Comparison of ENCODE assay signal across 22 cellular contexts in the genomic region with DNA sequence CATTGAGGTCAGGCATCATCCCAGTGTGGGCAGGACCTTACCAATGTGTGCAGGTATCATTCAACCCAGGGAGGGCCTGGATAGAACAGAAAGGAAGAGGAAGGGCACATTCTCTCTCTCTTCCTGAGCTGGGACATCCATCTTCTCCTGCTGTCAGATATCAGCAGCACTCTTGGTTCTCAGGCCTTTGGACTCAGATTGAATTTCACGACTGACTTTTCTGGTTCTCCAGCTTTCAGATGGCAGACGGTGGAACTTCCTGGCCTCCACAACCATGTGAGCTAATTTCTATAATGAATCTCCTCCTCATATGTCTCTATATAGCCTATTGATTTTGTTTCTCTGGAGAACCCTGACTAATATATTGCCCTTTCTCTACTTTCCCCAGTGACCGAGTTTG.
DNase-seq lines count a peak whose midpoint lies in the region; ATAC-seq and TF ChIP-seq lines count a peak whose summit lies in the region.
"Had no signal": no experiment of that assay in that cellular context is flagged by ENCODE, and none has a peak within 500 bp of the region (broad histone marks: within the 10 kb centered on the region; RNA-seq: fewer than 3 reads in every experiment).

No MANE protein-coding gene starts in this region.

- H3K27ac Mint-ChIP-seq in Calu3 (ENCODE audit: unreplicated experiment) (no peak overlapping the region), nephron progenitor cell (peak overlapping the region; percentile 89)
- H3K27ac Mint-ChIP-seq: CD8-positive, alpha-beta T cell had no signal

- intact Hi-C loops in Calu3 (cut with micrococcal nuclease; ENCODE audit: unreplicated experiment), result no loop called here

- H3K27me3 Mint-ChIP-seq in Calu3 (ENCODE audit: unreplicated experiment), result no peaks in the 10 kb centered on the region
- peaks cover 3% of the 10 kb centered on the region for H3K27me3 Mint-ChIP-seq in nephron progenitor cell (ENCODE audit: low read depth, poor library complexity)

- H3K4me3 Mint-ChIP-seq in Calu3 (ENCODE audit: low read depth, unreplicated experiment) (no peak overlapping the region), nephron progenitor cell (no peak overlapping the region)
- H3K4me3 Mint-ChIP-seq: CD8-positive, alpha-beta T cell had no signal

- CTCF ChIA-PET in Calu3 (lab: Charles Lee), result interaction anchor here (1.0 kb wide), 1 partner anchor 46 kb away, joined by 3 read pairs; no protein-coding TSS in a partner anchor

- ATAC-seq in stimulated activated naive CD8-positive, alpha-beta T cell treated with anti-CD3 and anti-CD28 coated beads, Interleukin-15, Interleukin-2, amounts not matched to agents 100 U/mL and 50 U/mL, for 24 hours, result no peak
- no peak for ATAC-seq in HG02763 (IDR thresholded peaks at IDR 0.05; ENCODE audit: unreplicated experiment)
- ATAC-seq: A549; CD8-positive, alpha-beta T cell; K562; PC-3; SK-N-SH treated with all-trans-retinoic acid at 6 μM for 48 hours had no signal

- H3K9me3 Mint-ChIP-seq in Calu3 (ENCODE audit: low read depth, unreplicated experiment), result peaks cover 10% of the 10 kb centered on the region
- peaks cover 12% of the 10 kb centered on the region for H3K9me3 Mint-ChIP-seq in nephron progenitor cell
- H3K9me3 Mint-ChIP-seq: CD8-positive, alpha-beta T cell had no signal

- no peaks in the 10 kb centered on the region for H3K4me1 Mint-ChIP-seq in Calu3 (ENCODE audit: low read depth, unreplicated experiment)
- H3K4me1 Mint-ChIP-seq in nephron progenitor cell, result peaks cover 44% of the 10 kb centered on the region

- DNase-seq in Calu3 (peak; percentile 3), ELF-1 (ENCODE audit: low read depth, low spot score) (peak; percentile 33), NCI-H526 treated with DMSO at 0.1 percent for 48 hours (lab: John Stamatoyannopoulos, UW) (peak; percentile 24), nephron progenitor cell (no peak), NCI-H1417 treated with DMSO at 0.1 percent for 48 hours (lab: John Stamatoyannopoulos, UW) (no peak), GOT3 (lab: John Stamatoyannopoulos, UW) (no peak)
- no peak for DNase-seq in stimulated activated naive CD8-positive, alpha-beta T cell treated with anti-CD3 and anti-CD28 coated beads, Interleukin-15, Interleukin-2, amounts not matched to agents 100 U/mL and 50 U/mL, for 24 hours
- DNase-seq: CD8-positive, alpha-beta T cell; GF-D8; GM23248; HCEC 1CT; MV-4-11; NCI-H1417; NCI-H187 treated with DMSO at 0.1 percent for 48 hours; NCI-H446 treated with DMSO at 0.1 percent for 48 hours; PC-3; SIG-M5; T-helper 1 cell had no signal

- H3K36me3 Mint-ChIP-seq in Calu3 (ENCODE audit: insufficient read depth, unreplicated experiment) (no peaks in the 10 kb centered on the region), nephron progenitor cell (ENCODE audit: low read depth) (no peaks in the 10 kb centered on the region)
- H3K36me3 Mint-ChIP-seq: CD8-positive, alpha-beta T cell had no signal

- no TSS peak for BruUV-seq in Calu3 (replicated peaks; lab: Mats Ljungman, UMichigan)

- TF ChIP-seq CTCF in Calu3 (IDR thresholded peaks at IDR 0.05; ENCODE audit: unreplicated experiment), result no peak
- no peak for TF ChIP-seq CTCF in nephron progenitor cell (IDR thresholded peaks at IDR 0.05)

Comparison
In these comparisons a context has a peak if more than half of its experiments do, and no peak if none do; other contexts are left out.
1. DNase-seq: peak in Calu3 (single experiment), ELF-1 (single experiment) and NCI-H526 treated with DMSO at 0.1 percent for 48 hours (single experiment); none in nephron progenitor cell (single experiment), stimulated activated naive CD8-positive, alpha-beta T cell treated with anti-CD3 and anti-CD28 coated beads, Interleukin-15, Interleukin-2, amounts not matched to agents 100 U/mL and 50 U/mL, for 24 hours (single experiment), NCI-H1417 treated with DMSO at 0.1 percent for 48 hours (single experiment) and GOT3 (single experiment).